ENCODE assay signal across 26 cellular contexts in the genomic region with DNA sequence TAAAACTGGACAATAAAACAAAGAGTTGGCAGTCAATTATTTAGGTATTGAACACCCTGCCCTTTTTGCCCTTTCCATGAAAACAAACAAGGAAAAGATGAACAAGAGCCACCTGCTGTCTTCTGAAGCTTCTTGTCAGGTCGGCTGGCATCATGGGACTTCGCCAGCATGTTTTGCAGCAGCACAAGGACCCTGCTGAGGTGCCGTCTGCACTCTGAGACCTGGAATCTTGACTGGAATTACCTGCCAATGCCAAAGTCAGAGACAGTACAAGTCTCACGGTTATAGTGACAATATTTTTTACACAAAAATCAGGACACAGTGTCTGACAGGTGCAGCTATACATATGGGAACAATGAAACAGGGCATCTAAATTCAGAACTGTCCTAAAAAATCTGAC.
"Had no signal": no experiment of that assay in that cellular context is flagged by ENCODE, and none has a peak within 500 bp of the region (broad histone marks: within the 10 kb centered on the region; RNA-seq: fewer than 3 reads in every experiment).

No MANE protein-coding gene starts in this region.

- H3K4me1 Mint-ChIP-seq: immature natural killer cell; naive thymus-derived CD8-positive, alpha-beta T cell; neural crest cell; stimulated activated memory B cell treated with anti-CD40 and anti-IgM and Interleukin-4, amounts not matched to agents 10 μg/mL and 1 μg/mL and 100 μg/mL, for 72 hours; stimulated activated naive CD8-positive, alpha-beta T cell treated with anti-CD3 and anti-CD28 coated beads, Interleukin-15, amount 100 ng/mL, for 72 hours had no signal

- H3K27me3 Mint-ChIP-seq: naive thymus-derived CD8-positive, alpha-beta T cell; progenitor cell of endocrine pancreas; stimulated activated memory B cell treated with anti-CD40 and anti-IgM and Interleukin-4, amounts not matched to agents 10 μg/mL and 1 μg/mL and 100 μg/mL, for 72 hours; stimulated activated naive CD8-positive, alpha-beta T cell treated with anti-CD3 and anti-CD28 coated beads, Interleukin-15, amount 100 ng/mL, for 72 hours had no signal

- H3K9me3 Mint-ChIP-seq: nephron; neural crest cell; stimulated activated memory B cell treated with anti-CD40 and anti-IgM and Interleukin-4, amounts not matched to agents 10 μg/mL and 1 μg/mL and 100 μg/mL, for 72 hours; stimulated activated naive CD8-positive, alpha-beta T cell treated with anti-CD3 and anti-CD28 coated beads, Interleukin-15, amount 100 ng/mL, for 72 hours; type B pancreatic cell had no signal

- ATAC-seq: left colon; left lung; lower lobe of right lung; naive thymus-derived CD8-positive, alpha-beta T cell; right lobe of liver; stimulated activated memory B cell treated with anti-CD40 and anti-IgM and Interleukin-4, amounts not matched to agents 10 μg/mL and 1 μg/mL and 100 μg/mL, for 72 hours; stimulated activated naive CD8-positive, alpha-beta T cell treated with anti-CD3 and anti-CD28 coated beads, Interleukin-15, amount 100 ng/mL, for 72 hours had no signal

- H3K36me3 Mint-ChIP-seq: immature natural killer cell; naive thymus-derived CD8-positive, alpha-beta T cell; stimulated activated memory B cell treated with anti-CD40 and anti-IgM and Interleukin-4, amounts not matched to agents 10 μg/mL and 1 μg/mL and 100 μg/mL, for 72 hours; type B pancreatic cell had no signal

- DNase-seq: immature natural killer cell; kidney; left colon; left lung; lower lobe of right lung; mammary epithelial cell; mesenchymal stem cell; naive thymus-derived CD8-positive, alpha-beta T cell; occipital lobe; right lobe of liver; stimulated activated CD4-positive, alpha-beta T cell treated with anti-CD3 and anti-CD28 coated beads, Interleukin-1b, Interleukin-23, amount 100 ng/mL, for 48 hours; stimulated activated CD4-positive, alpha-beta T cell treated with anti-CD3 and anti-CD28 coated beads, Interleukin-2, amount 100 ng/mL, for 48 hours; stimulated activated CD4-positive, alpha-beta T cell treated with anti-CD3 and anti-CD28 coated beads, Interleukin-4, amount 100 ng/mL, for 4 hours; stimulated activated CD8-positive, alpha-beta memory T cell treated with anti-CD3 and anti-CD28 coated beads, Interleukin-4, amount 100 ng/mL, for 48 hours; stimulated activated naive CD4-positive, alpha-beta T cell treated with Interleukin-2 at 50 U/mL for 16 hours; stimulated activated naive CD8-positive, alpha-beta T cell treated with anti-CD3 and anti-CD28 coated beads, Interleukin-15, amount 100 ng/mL, for 72 hours; uterus had no signal

- H3K27ac ChIP-seq: left lung, lower lobe of right lung, neutrophil, parathyroid adenoma, right atrium auricular region, right lobe of liver, tibial nerve, uterus had no signal

- H3K4me3 Mint-ChIP-seq: immature natural killer cell; naive thymus-derived CD8-positive, alpha-beta T cell; nephron; neural crest cell; stimulated activated memory B cell treated with anti-CD40 and anti-IgM and Interleukin-4, amounts not matched to agents 10 μg/mL and 1 μg/mL and 100 μg/mL, for 72 hours; stimulated activated naive CD8-positive, alpha-beta T cell treated with anti-CD3 and anti-CD28 coated beads, Interleukin-15, amount 100 ng/mL, for 72 hours; type B pancreatic cell had no signal

- H3K27ac Mint-ChIP-seq: immature natural killer cell; naive thymus-derived CD8-positive, alpha-beta T cell; nephron; progenitor cell of endocrine pancreas; stimulated activated memory B cell treated with anti-CD40 and anti-IgM and Interleukin-4, amounts not matched to agents 10 μg/mL and 1 μg/mL and 100 μg/mL, for 72 hours; type B pancreatic cell had no signal
